23 cellular contexts compared by ENCODE assay signal in genomic region chr12:128542844-128543243, GRCh38.
"Had no signal": no experiment of that assay in that cellular context is flagged by ENCODE, and none has a peak within 500 bp of the region (broad histone marks: within the 10 kb centered on the region; RNA-seq: fewer than 3 reads in every experiment).

No MANE protein-coding gene starts in this region.

- H3K27me3 Mint-ChIP-seq: activated naive CD4-positive, alpha-beta T cell treated with anti-CD3 and anti-CD28 coated beads, Interleukin-2, amount 10 ng/mL, durations not matched to agents 7 days and 5 days; activated naive CD8-positive, alpha-beta T cell treated with anti-CD3 and anti-CD28 coated beads, Interleukin-2, amount 50 U/mL, for 24 hours; T-helper 17 cell had no signal

- H3K4me3 Mint-ChIP-seq: activated naive CD4-positive, alpha-beta T cell treated with anti-CD3 and anti-CD28 coated beads, Interleukin-2, amount 10 ng/mL, durations not matched to agents 7 days and 5 days; activated naive CD8-positive, alpha-beta T cell treated with anti-CD3 and anti-CD28 coated beads, Interleukin-2, amount 50 U/mL, for 24 hours had no signal

- H3K4me1 ChIP-seq: esophagus squamous epithelium, heart right ventricle, left lung, thyroid gland had no signal

- H3K4me1 Mint-ChIP-seq: activated naive CD4-positive, alpha-beta T cell treated with anti-CD3 and anti-CD28 coated beads, Interleukin-2, amount 10 ng/mL, durations not matched to agents 7 days and 5 days; activated naive CD8-positive, alpha-beta T cell treated with anti-CD3 and anti-CD28 coated beads, Interleukin-2, amount 50 U/mL, for 24 hours; T-helper 17 cell had no signal

- H3K27me3 ChIP-seq: brain microvascular endothelial cell, esophagus squamous epithelium, heart right ventricle, left lung, thyroid gland had no signal

- H3K27ac ChIP-seq: brain microvascular endothelial cell, esophagus squamous epithelium, heart right ventricle, left lung, thyroid gland, VCaP had no signal

- H3K4me3 ChIP-seq: esophagus squamous epithelium, heart right ventricle, left lung, thyroid gland had no signal

- H3K36me3 Mint-ChIP-seq: activated naive CD4-positive, alpha-beta T cell treated with anti-CD3 and anti-CD28 coated beads, Interleukin-2, amount 10 ng/mL, durations not matched to agents 7 days and 5 days had no signal

- H3K27ac Mint-ChIP-seq: activated naive CD4-positive, alpha-beta T cell treated with anti-CD3 and anti-CD28 coated beads, Interleukin-2, amount 10 ng/mL, durations not matched to agents 7 days and 5 days; activated naive CD8-positive, alpha-beta T cell treated with anti-CD3 and anti-CD28 coated beads, Interleukin-2, amount 50 U/mL, for 24 hours; T-helper 17 cell had no signal

- ATAC-seq: activated naive CD8-positive, alpha-beta T cell treated with anti-CD3 and anti-CD28 coated beads, Interleukin-2, amount 50 U/mL, for 24 hours; heart right ventricle; left lung; T-helper 17 cell had no signal

- H3K9me3 ChIP-seq: left lung, thyroid gland had no signal

- H3K36me3 ChIP-seq: brain microvascular endothelial cell, esophagus squamous epithelium, heart right ventricle, left lung, thyroid gland had no signal

- DNase-seq: activated CD4-positive, alpha-beta T cell treated with anti-CD3 and anti-CD28 coated beads, Interleukin-2, amount 50 U/mL, for 4 hours; activated CD4-positive, CD25-positive, alpha-beta regulatory T cell treated with anti-CD3 and anti-CD28 coated beads, Interleukin-2, amount 50 U/mL, for 72 hours; activated effector memory CD4-positive, alpha-beta T cell treated with Interleukin-2 at 50 U/mL for 16 hours; activated naive CD4-positive, alpha-beta T cell treated with anti-CD3 and anti-CD28 coated beads, Interleukin-2, amount 10 ng/mL, durations not matched to agents 7 days and 5 days; activated naive CD8-positive, alpha-beta T cell treated with anti-CD3 and anti-CD28 coated beads, Interleukin-2, amount 50 U/mL, for 24 hours; activated T-cell treated with anti-CD3 and anti-CD28 coated beads, Interleukin-2, amount 50 U/mL, for 1 hour; aorta; brain microvascular endothelial cell; central memory CD4-positive, alpha-beta T cell; cortex of kidney; effector CD4-positive, alpha-beta T cell; esophagus squamous epithelium; heart right ventricle; left lung; mammary epithelial cell; midbrain; occipital lobe; retina; stimulated activated CD8-positive, alpha-beta memory T cell treated with anti-CD3 and anti-CD28 coated beads, Interleukin-4, amount 100 ng/mL, for 48 hours; stimulated activated naive CD4-positive, alpha-beta T cell treated with Interleukin-2 at 50 U/mL for 16 hours; T-helper 17 cell; thyroid gland had no signal
